8 cellular contexts compared by ENCODE assay signal in genomic region chr12:38905480-38906351, GRCh38. TPM values are rescaled to one million over a fixed set of nuclear protein-coding genes. Genes with fewer than 3 reads are reported as not detected.
DNase-seq lines count a peak whose midpoint lies in the region; ATAC-seq and TF ChIP-seq lines count a peak whose summit lies in the region.

Gene CPNE8, minus strand, starts transcription at chr12:38905591. Its CDS starts 57 bp downstream, at chr12:38905534.

- DNase-seq in DMS53 (lab: John Stamatoyannopoulos, UW), result peak; percentile 92
- peak; percentile 74 for DNase-seq in activated CD4-positive, alpha-beta T cell treated with anti-CD3 and anti-CD28 coated beads for 36 hours
- peak; percentile 86 for DNase-seq in colonic mucosa
- DNase-seq in stimulated activated CD4-positive, alpha-beta T cell treated with anti-CD3 and anti-CD28 coated beads, Interleukin-15, amount 100 ng/mL, for 24 hours, result peak; percentile 71

- H3K27me3 ChIP-seq in HUES48 (ENCODE audit: control insufficient read depth, insufficient read depth, low read length), result peaks cover 12% of the 10 kb centered on the region; the same call in 1 of the 2 replicates
- H3K27me3 ChIP-seq in colonic mucosa, result no peaks in the 10 kb centered on the region
- no peaks in the 10 kb centered on the region for H3K27me3 ChIP-seq in layer of hippocampus (ENCODE audit: control insufficient read depth, insufficient read depth, low read length)

- H3K9ac ChIP-seq in HUES48 (ENCODE audit: low read depth, low read length) (peak within 1 kb of the TSS; percentile 68), colonic mucosa (ENCODE audit: low read depth in 2 of 2, low read length in 2 of 2) (peak within 1 kb of the TSS; percentile 78 to 98)

- H3K36me3 Mint-ChIP-seq in activated CD4-positive, alpha-beta T cell treated with anti-CD3 and anti-CD28 coated beads for 36 hours (ENCODE audit: low read depth), result no peaks in the 10 kb centered on the region

- H3K4me1 ChIP-seq in HUES48 (ENCODE audit: control insufficient read depth, insufficient read depth, low read length), result peaks cover 14% of the 10 kb centered on the region; the same call in 1 of the 2 replicates
- H3K4me1 ChIP-seq in colonic mucosa, result no peaks in the 10 kb centered on the region

- peak within 1 kb of the TSS; percentile 84 for H3K4me3 Mint-ChIP-seq in activated CD4-positive, alpha-beta T cell treated with anti-CD3 and anti-CD28 coated beads for 36 hours

- peak; percentile 45 for ATAC-seq in GM21529 (IDR thresholded peaks at IDR 0.05; ENCODE audit: unreplicated experiment)
- peak; percentile 51 for ATAC-seq in activated CD4-positive, alpha-beta T cell treated with anti-CD3 and anti-CD28 coated beads for 36 hours
- no peak for ATAC-seq in GM19455 (IDR thresholded peaks at IDR 0.05; ENCODE audit: unreplicated experiment)

- TF ChIP-seq CTCF in colonic mucosa (IDR thresholded peaks at IDR 0.05), result no peak

- peak within 1 kb of the TSS; percentile 93 for H3K27ac Mint-ChIP-seq in activated CD4-positive, alpha-beta T cell treated with anti-CD3 and anti-CD28 coated beads for 36 hours

- H3K36me3 ChIP-seq in HUES48 (ENCODE audit: control insufficient read depth, insufficient read depth, low read length) (no peaks in the 10 kb centered on the region), colonic mucosa (no peaks in the 10 kb centered on the region)

- H3K9me3 ChIP-seq in HUES48 (ENCODE audit: control insufficient read depth, insufficient read depth, low read length) (no peaks in the 10 kb centered on the region), colonic mucosa (no peaks in the 10 kb centered on the region)

- peaks cover 10% of the 10 kb centered on the region for H3K27me3 Mint-ChIP-seq in activated CD4-positive, alpha-beta T cell treated with anti-CD3 and anti-CD28 coated beads for 36 hours

- CTCF ChIA-PET in activated CD4-positive, alpha-beta T cell treated with anti-CD3 and anti-CD28 coated beads for 36 hours (lab: Charles Lee), result interaction anchor here (0.5 to 3.7 kb wide), 13 partner anchors 10 to 572 kb away, joined by 3 to 23 read pairs (median 4); no protein-coding TSS in a partner anchor

- peak within 1 kb of the TSS; percentile 69 for H3K27ac ChIP-seq in HUES48 (ENCODE audit: low read depth, low read length)
- H3K27ac ChIP-seq in colonic mucosa, result peak within 1 kb of the TSS; percentile 97
- H3K27ac ChIP-seq in layer of hippocampus (ENCODE audit: low read depth, low read length), result peak within 1 kb of the TSS; percentile 86

- H3K4me1 Mint-ChIP-seq in activated CD4-positive, alpha-beta T cell treated with anti-CD3 and anti-CD28 coated beads for 36 hours, result peaks cover 30% of the 10 kb centered on the region

- POLR2A ChIA-PET in activated CD4-positive, alpha-beta T cell treated with anti-CD3 and anti-CD28 coated beads for 36 hours (lab: Charles Lee), result interaction anchor here (0.6 to 1.5 kb wide), 2 partner anchors 134 to 188 kb away, joined by 3 to 4 read pairs; no protein-coding TSS in a partner anchor

- intact Hi-C loops in activated CD4-positive, alpha-beta T cell treated with anti-CD3 and anti-CD28 coated beads for 36 hours (cut with DNase I, micrococcal nuclease), result loop anchor here (1.0 to 10.0 kb wide), 9 partner anchors 128 to 1199 kb away; partner anchors contain the start of genes ALG10B (in 1 of the 2) and SLC2A13 (in 1 of the 2)
- intact Hi-C loops in colonic mucosa (cut with DNase I), result loop anchor here (5.0 kb wide), 2 partner anchors 197 to 238 kb away; no protein-coding TSS in a partner anchor

- peak within 1 kb of the TSS; percentile 70 for H3K4me3 ChIP-seq in HUES48 (ENCODE audit: low read depth, low read length)
- peak within 1 kb of the TSS; percentile 58 for H3K4me3 ChIP-seq in colonic mucosa

- no peaks in the 10 kb centered on the region for H3K9me3 Mint-ChIP-seq in activated CD4-positive, alpha-beta T cell treated with anti-CD3 and anti-CD28 coated beads for 36 hours (ENCODE audit: low read depth)

RNA-seq across cellular contexts. Expression of gene CPNE8, which starts in this region (rescaled TPM):
- total RNA-seq in activated CD4-positive, alpha-beta T cell treated with anti-CD3 and anti-CD28 coated beads for 36 hours, result 1 to 10 TPM; 3.0 to 4.6 TPM
- 10 to 100 TPM; 11.7 to 33.3 TPM for total RNA-seq in colonic mucosa
